In the genomic region with DNA sequence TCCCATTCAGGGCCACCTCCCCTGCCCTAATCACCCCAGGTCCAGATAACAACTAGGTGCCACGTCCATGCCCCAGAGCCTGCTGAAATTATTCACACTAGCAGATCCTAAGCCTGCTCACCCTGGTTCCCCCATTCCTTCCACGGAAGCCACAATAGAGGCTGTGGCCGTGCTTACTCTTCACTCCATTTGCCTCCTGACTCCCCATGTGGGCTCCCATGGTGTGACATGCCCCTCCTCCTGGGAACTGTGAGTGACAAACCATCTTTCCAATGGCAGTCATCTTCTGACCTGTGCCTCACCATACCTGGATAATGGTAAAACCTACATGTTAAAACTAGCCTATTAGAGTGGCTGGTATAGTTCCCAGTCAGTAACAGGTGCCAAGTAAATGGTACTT, we compare ENCODE assay signal across 1 cellular context.
TF ChIP-seq lines count a peak whose summit lies in the region.

No MANE protein-coding gene starts in this region.

TF ChIP-seq in GM23338, 12 proteins besides CTCF, POLR2A, EP300 and RAD21 (continued from another document):
- no peak for TF ChIP-seq ZNF462 (CRISPR knock-in tag; IDR thresholded peaks at IDR 0.05)
- TF ChIP-seq EZH2 (IDR thresholded peaks at IDR 0.05; ENCODE audit: low read depth, unreplicated experiment) = no peak
- TF ChIP-seq CREB1 (CRISPR knock-in tag; IDR thresholded peaks at IDR 0.05; ENCODE audit: low read depth) = no peak
- no peak for TF ChIP-seq EZH2phosphoT487 (IDR thresholded peaks at IDR 0.05; ENCODE audit: unreplicated experiment)
- no peak for TF ChIP-seq ZNF114 (CRISPR knock-in tag; IDR thresholded peaks at IDR 0.05)
